1 cellular context compared by ENCODE assay signal in the genomic region with DNA sequence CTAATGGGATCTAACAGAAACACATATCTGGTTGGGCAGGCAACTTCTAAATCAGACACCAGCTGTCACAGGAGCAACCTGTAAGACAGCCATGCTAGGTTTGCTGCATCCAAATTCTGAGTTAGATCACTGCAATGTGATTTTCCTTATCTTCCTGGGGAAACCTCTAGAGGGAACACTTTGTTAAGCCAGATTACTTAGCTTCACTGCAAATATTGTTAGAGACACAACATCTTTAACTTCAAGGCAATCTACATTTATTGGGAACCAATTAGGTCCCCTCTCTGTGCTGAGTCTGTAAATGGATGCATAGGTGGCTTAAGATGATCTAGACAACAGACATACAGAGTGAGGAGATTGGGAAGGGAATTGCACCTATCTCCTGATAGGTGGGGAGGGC.
TF ChIP-seq lines count a peak whose summit lies in the region.

No MANE protein-coding gene starts in this region.

TF ChIP-seq in H1, 55 proteins besides CTCF, POLR2A, EP300 and RAD21 (continued from another document):
- TF ChIP-seq, protein P1, sequence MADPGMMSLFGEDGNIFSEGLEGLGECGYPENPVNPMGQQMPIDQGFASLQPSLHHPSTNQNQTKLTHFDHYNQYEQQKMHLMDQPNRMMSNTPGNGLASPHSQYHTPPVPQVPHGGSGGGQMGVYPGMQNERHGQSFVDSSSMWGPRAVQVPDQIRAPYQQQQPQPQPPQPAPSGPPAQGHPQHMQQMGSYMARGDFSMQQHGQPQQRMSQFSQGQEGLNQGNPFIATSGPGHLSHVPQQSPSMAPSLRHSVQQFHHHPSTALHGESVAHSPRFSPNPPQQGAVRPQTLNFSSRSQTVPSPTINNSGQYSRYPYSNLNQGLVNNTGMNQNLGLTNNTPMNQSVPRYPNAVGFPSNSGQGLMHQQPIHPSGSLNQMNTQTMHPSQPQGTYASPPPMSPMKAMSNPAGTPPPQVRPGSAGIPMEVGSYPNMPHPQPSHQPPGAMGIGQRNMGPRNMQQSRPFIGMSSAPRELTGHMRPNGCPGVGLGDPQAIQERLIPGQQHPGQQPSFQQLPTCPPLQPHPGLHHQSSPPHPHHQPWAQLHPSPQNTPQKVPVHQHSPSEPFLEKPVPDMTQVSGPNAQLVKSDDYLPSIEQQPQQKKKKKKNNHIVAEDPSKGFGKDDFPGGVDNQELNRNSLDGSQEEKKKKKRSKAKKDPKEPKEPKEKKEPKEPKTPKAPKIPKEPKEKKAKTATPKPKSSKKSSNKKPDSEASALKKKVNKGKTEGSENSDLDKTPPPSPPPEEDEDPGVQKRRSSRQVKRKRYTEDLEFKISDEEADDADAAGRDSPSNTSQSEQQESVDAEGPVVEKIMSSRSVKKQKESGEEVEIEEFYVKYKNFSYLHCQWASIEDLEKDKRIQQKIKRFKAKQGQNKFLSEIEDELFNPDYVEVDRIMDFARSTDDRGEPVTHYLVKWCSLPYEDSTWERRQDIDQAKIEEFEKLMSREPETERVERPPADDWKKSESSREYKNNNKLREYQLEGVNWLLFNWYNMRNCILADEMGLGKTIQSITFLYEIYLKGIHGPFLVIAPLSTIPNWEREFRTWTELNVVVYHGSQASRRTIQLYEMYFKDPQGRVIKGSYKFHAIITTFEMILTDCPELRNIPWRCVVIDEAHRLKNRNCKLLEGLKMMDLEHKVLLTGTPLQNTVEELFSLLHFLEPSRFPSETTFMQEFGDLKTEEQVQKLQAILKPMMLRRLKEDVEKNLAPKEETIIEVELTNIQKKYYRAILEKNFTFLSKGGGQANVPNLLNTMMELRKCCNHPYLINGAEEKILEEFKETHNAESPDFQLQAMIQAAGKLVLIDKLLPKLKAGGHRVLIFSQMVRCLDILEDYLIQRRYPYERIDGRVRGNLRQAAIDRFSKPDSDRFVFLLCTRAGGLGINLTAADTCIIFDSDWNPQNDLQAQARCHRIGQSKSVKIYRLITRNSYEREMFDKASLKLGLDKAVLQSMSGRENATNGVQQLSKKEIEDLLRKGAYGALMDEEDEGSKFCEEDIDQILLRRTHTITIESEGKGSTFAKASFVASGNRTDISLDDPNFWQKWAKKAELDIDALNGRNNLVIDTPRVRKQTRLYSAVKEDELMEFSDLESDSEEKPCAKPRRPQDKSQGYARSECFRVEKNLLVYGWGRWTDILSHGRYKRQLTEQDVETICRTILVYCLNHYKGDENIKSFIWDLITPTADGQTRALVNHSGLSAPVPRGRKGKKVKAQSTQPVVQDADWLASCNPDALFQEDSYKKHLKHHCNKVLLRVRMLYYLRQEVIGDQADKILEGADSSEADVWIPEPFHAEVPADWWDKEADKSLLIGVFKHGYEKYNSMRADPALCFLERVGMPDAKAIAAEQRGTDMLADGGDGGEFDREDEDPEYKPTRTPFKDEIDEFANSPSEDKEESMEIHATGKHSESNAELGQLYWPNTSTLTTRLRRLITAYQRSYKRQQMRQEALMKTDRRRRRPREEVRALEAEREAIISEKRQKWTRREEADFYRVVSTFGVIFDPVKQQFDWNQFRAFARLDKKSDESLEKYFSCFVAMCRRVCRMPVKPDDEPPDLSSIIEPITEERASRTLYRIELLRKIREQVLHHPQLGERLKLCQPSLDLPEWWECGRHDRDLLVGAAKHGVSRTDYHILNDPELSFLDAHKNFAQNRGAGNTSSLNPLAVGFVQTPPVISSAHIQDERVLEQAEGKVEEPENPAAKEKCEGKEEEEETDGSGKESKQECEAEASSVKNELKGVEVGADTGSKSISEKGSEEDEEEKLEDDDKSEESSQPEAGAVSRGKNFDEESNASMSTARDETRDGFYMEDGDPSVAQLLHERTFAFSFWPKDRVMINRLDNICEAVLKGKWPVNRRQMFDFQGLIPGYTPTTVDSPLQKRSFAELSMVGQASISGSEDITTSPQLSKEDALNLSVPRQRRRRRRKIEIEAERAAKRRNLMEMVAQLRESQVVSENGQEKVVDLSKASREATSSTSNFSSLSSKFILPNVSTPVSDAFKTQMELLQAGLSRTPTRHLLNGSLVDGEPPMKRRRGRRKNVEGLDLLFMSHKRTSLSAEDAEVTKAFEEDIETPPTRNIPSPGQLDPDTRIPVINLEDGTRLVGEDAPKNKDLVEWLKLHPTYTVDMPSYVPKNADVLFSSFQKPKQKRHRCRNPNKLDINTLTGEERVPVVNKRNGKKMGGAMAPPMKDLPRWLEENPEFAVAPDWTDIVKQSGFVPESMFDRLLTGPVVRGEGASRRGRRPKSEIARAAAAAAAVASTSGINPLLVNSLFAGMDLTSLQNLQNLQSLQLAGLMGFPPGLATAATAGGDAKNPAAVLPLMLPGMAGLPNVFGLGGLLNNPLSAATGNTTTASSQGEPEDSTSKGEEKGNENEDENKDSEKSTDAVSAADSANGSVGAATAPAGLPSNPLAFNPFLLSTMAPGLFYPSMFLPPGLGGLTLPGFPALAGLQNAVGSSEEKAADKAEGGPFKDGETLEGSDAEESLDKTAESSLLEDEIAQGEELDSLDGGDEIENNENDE (IDR thresholded peaks at IDR 0.05; ENCODE audit: insufficient replicate concordance, low read length), result no peak
- TF ChIP-seq CBX8 (IDR thresholded peaks at IDR 0.05; ENCODE audit: borderline replicate concordance, low read depth, low read length) (no peak), KDM4A (IDR thresholded peaks at IDR 0.05; ENCODE audit: low read depth, low read length, severe bottlenecking) (no peak), HDAC2 (IDR thresholded peaks at IDR 0.05; ENCODE audit: borderline replicate concordance in 1 of 2, low read depth in 2 of 2, low read length in 2 of 2) (no peak), BCL11A (IDR thresholded peaks at IDR 0.05; ENCODE audit: low read depth in 2 of 2, low read length in 2 of 2) (no peak), ASH2L (IDR thresholded peaks at IDR 0.05; ENCODE audit: low read length) (no peak), EGR1 (IDR thresholded peaks at IDR 0.05; ENCODE audit: borderline replicate concordance, low read depth, low read length) (no peak), FOSL1 (IDR thresholded peaks at IDR 0.05; ENCODE audit: insufficient read depth, low read depth, low read length) (no peak), CREB1 (IDR thresholded peaks at IDR 0.05) (no peak), SRF (IDR thresholded peaks at IDR 0.05; ENCODE audit: low read depth, low read length) (no peak), CTBP2 (IDR thresholded peaks at IDR 0.05; ENCODE audit: borderline replicate concordance, insufficient read depth, insufficient read length, low read length) (no peak), MAFK (IDR thresholded peaks at IDR 0.05; ENCODE audit: low read depth, low read length) (no peak), RXRA (IDR thresholded peaks at IDR 0.05; ENCODE audit: insufficient read depth, low read depth, low read length) (no peak)
- TF ChIP-seq, protein P2, sequence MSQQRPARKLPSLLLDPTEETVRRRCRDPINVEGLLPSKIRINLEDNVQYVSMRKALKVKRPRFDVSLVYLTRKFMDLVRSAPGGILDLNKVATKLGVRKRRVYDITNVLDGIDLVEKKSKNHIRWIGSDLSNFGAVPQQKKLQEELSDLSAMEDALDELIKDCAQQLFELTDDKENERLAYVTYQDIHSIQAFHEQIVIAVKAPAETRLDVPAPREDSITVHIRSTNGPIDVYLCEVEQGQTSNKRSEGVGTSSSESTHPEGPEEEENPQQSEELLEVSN (IDR thresholded peaks at IDR 0.05), result no peak
